Comparison of ENCODE assay signal across 10 cellular contexts in genomic region chr9:135993409-135993742, GRCh38. TPM values are rescaled to one million over a fixed set of nuclear protein-coding genes. Genes with fewer than 3 reads are reported as not detected.
DNase-seq lines count a peak whose midpoint lies in the region; ATAC-seq, FAIRE-seq and TF ChIP-seq lines count a peak whose summit lies in the region.
"Had no signal": no experiment of that assay in that cellular context is flagged by ENCODE, and none has a peak within 500 bp of the region (broad histone marks: within the 10 kb centered on the region; RNA-seq: fewer than 3 reads in every experiment).

No MANE protein-coding gene starts in this region.

- TF ChIP-seq POLR2A in H1 (IDR thresholded peaks at IDR 0.05; ENCODE audit: control extremely low read depth in 1 of 2, low read depth in 2 of 2, low read length in 2 of 2) (no peak), testis (IDR thresholded peaks at IDR 0.05) (no peak)

- no peaks in the 10 kb centered on the region for H3K27me3 ChIP-seq in H1 (replicated peaks in 1 of 4; ENCODE audit: control insufficient read depth in 3 of 4, extremely low read depth in 1 of 4, insufficient read depth in 3 of 4, low read length in 3 of 4)
- H3K27me3 ChIP-seq in muscle layer of duodenum (ENCODE audit: low read depth, low read length) = no peaks in the 10 kb centered on the region
- no peaks in the 10 kb centered on the region for H3K27me3 ChIP-seq in testis

- no peak for FAIRE-seq in H1 (lab: Jason Lieb, UNC)

- no peaks in the 10 kb centered on the region for H3K9me2 ChIP-seq in OCI-LY7 (ENCODE audit: insufficient read depth, low read length)

- no peak overlapping the region for H3K56ac ChIP-seq in H1 (replicated peaks; ENCODE audit: insufficient read length, low read depth, low read length)

- H3K14ac ChIP-seq in H1 (ENCODE audit: insufficient read length) = no peak overlapping the region

- intact Hi-C loops in OCI-LY7 (cut with micrococcal nuclease; ENCODE audit: unreplicated experiment) = no loop called here
- intact Hi-C loops in testis (cut with DNase I; ENCODE audit: low total_unique reads) = no loop called here

- POLR2A ChIA-PET in OCI-LY7 (lab: Charles Lee) (no interaction called here), H1 (lab: Charles Lee; ENCODE audit: partially characterized antibody) (interaction anchor here (1.1 to 2.6 kb wide), 3 partner anchors 10 to 58 kb away, joined by 4 to 11 read pairs (median 9); no protein-coding TSS in a partner anchor)

- TF ChIP-seq CTCF in OCI-LY7 (conservative IDR thresholded peaks at IDR 0.05; ENCODE audit: low read length) (no peak), H1 (IDR thresholded peaks at IDR 0.05; ENCODE audit: control extremely low read depth in 1 of 3, insufficient read depth in 1 of 3, low read depth in 1 of 3, low read length in 3 of 3) (no peak), testis (IDR thresholded peaks at IDR 0.05) (no peak)

- TF ChIP-seq EP300 in H1 (IDR thresholded peaks at IDR 0.05; ENCODE audit: borderline replicate concordance in 1 of 2, low read depth in 2 of 2, low read length in 2 of 2) = no peak

- no peaks in the 10 kb centered on the region for H3K9me3 ChIP-seq in OCI-LY7 (ENCODE audit: low read length)
- no peaks in the 10 kb centered on the region for H3K9me3 ChIP-seq in H1 (ENCODE audit: insufficient read depth in 2 of 2, low read depth in 1 of 2, low read length in 1 of 2)
- no peaks in the 10 kb centered on the region for H3K9me3 ChIP-seq in muscle layer of duodenum (ENCODE audit: control insufficient read depth in 1 of 2, low read length in 2 of 2)
- H3K9me3 ChIP-seq in testis = no peaks in the 10 kb centered on the region

- peak overlapping the region; percentile 93 for H3K18ac ChIP-seq in H1 (ENCODE audit: extremely low read depth, low read length)

- H2BK15ac ChIP-seq in H1 (ENCODE audit: low read length) = peak overlapping the region; percentile 98; the same call in 1 of the 2 replicates

- peak overlapping the region; percentile 78 for H3K27ac ChIP-seq in OCI-LY7 (ENCODE audit: low read depth, low read length, poor library complexity, severe bottlenecking)
- H3K27ac ChIP-seq in H1 (ENCODE audit: low read depth, low read length) = no peak overlapping the region
- peak overlapping the region; percentile 82 for H3K27ac ChIP-seq in muscle layer of duodenum (ENCODE audit: low read length)
- peak overlapping the region; percentile 82 to 89 for H3K27ac ChIP-seq in testis

- peak overlapping the region; percentile 98 for H2BK20ac ChIP-seq in H1 (ENCODE audit: low read length)

- no peak overlapping the region for H2AK5ac ChIP-seq in H1 (ENCODE audit: low read depth, low read length)

- H4K8ac ChIP-seq in H1 (ENCODE audit: extremely low read depth, insufficient read depth, low read length) = 0 out of 2 replicates have a peak overlapping the region, but pooled peaks have one; percentile 7

- peak overlapping the region; percentile 7 for H2BK120ac ChIP-seq in H1 (replicated peaks; ENCODE audit: low read depth, low read length)

- H3K79me2 ChIP-seq in OCI-LY7 (ENCODE audit: insufficient read depth, low read depth, low read length) = no peaks in the 10 kb centered on the region
- no peaks in the 10 kb centered on the region for H3K79me2 ChIP-seq in H1 (ENCODE audit: control insufficient read depth in 1 of 2, insufficient read depth in 2 of 2, low read length in 2 of 2)

- 71% methylated on average over 13 of the region's 13 CpGs; no CpG with 5 or more reads in 1 of the 2 experiments for WGBS in H1 (ENCODE audit: extremely low coverage in 1 of 2, insufficient coverage in 1 of 2, insufficient read length in 1 of 2, insufficient replicate concordance in 2 of 2, low coverage in 1 of 2, low lambda C conversion rate in 2 of 2, missing lambda C conversion rate in 1 of 2), 2 experiments
- WGBS in testis, 2 donors = 64 to 75% methylated on average over 12 to 13 of the region's 13 CpGs

- H2BK5ac ChIP-seq in H1 (ENCODE audit: low read depth, low read length) = peak overlapping the region; percentile 88; the same call in 1 of the 2 replicates

- H3K23ac ChIP-seq in H1 (ENCODE audit: insufficient read length) = no peak overlapping the region

- TF ChIP-seq RAD21 in H1 (IDR thresholded peaks at IDR 0.05 in 1 of 2, conservative IDR thresholded peaks at IDR 0.05 in 1 of 2; ENCODE audit: low read depth in 2 of 2, low read length in 2 of 2) = no peak

- peak overlapping the region; percentile 54 for H3K4me3 ChIP-seq in OCI-LY7 (ENCODE audit: low read depth, low read length, poor library complexity, severe bottlenecking)
- peak overlapping the region in 1 of 4 experiments; percentile 52; a peak in 4 of 8 replicates for H3K4me3 ChIP-seq in H1 (ENCODE audit: extremely low read depth in 1 of 4, insufficient read depth in 2 of 4, low read depth in 3 of 4, low read length in 4 of 4)
- H3K4me3 ChIP-seq in muscle layer of duodenum (ENCODE audit: low read depth in 1 of 2, low read length in 2 of 2) = peak overlapping the region in 1 of 2 donors; percentile 49
- no peak overlapping the region for H3K4me3 ChIP-seq in testis

- no peak for DNase-seq in OCI-LY7 (ENCODE audit: low spot score)
- DNase-seq in H1 (ENCODE audit: low read depth in 1 of 2, low spot score in 2 of 2) = no peak
- no peak for DNase-seq in testis
- DNase-seq in ureter (ENCODE audit: low spot score) = no peak
- DNase-seq in occipital lobe (lab: John Stamatoyannopoulos, UW) = no peak
- DNase-seq in GM19240 (ENCODE audit: insufficient read length, low spot score) = no peak
- DNase-seq: activated CD4-positive, alpha-beta T cell treated with anti-CD3 and anti-CD28 coated beads, Interleukin-2, amount 50 U/mL, for 4 hours; DMS 273 treated with DMSO at 0.1 percent for 48 hours had no signal

- peak overlapping the region; percentile 63 for H4K5ac ChIP-seq in H1 (ENCODE audit: insufficient read length, low read depth, low read length)

- peak overlapping the region; percentile 92 for H4K91ac ChIP-seq in H1 (replicated peaks; ENCODE audit: insufficient read length, low read length)

- CTCF ChIA-PET in OCI-LY7 (lab: Charles Lee; ENCODE audit: unreplicated experiment) (no interaction called here), H1 (lab: Charles Lee; ENCODE audit: partially characterized antibody) (interaction anchor here (0.9 to 2.3 kb wide), 7 partner anchors 18 to 990 kb away, joined by 3 to 9 read pairs (median 3); no protein-coding TSS in a partner anchor)

- H3K23me2 ChIP-seq in H1 (ENCODE audit: low read depth, low read length) = no peaks in the 10 kb centered on the region; the same call in 1 of the 2 replicates

- H3K4me2 ChIP-seq in OCI-LY7 (ENCODE audit: low read length) (peak overlapping the region; percentile 79), H1 (ENCODE audit: insufficient read depth in 1 of 2, low read depth in 2 of 2, low read length in 2 of 2) (peak overlapping the region; percentile 20 to 76; a peak in 3 of 4 replicates)

- no peak overlapping the region for H3K9ac ChIP-seq in H1 (replicated peaks in 1 of 4; ENCODE audit: extremely low read depth in 1 of 4, low read depth in 3 of 4, low read length in 3 of 4)

- no peaks in the 10 kb centered on the region for H3K79me1 ChIP-seq in H1 (ENCODE audit: low read depth, low read length)

- BruUV-seq in OCI-LY7 (replicated peaks; lab: Mats Ljungman, UMichigan) = no TSS peak

- H2AFZ ChIP-seq in OCI-LY7 (ENCODE audit: low read length) (peak overlapping the region; percentile 59; the same call in 1 of the 2 replicates), H1 (ENCODE audit: low read length) (no peak overlapping the region)

- ATAC-seq in GM21528 (IDR thresholded peaks at IDR 0.05; ENCODE audit: low FRiP score, unreplicated experiment) = no peak

- H3K4me1 ChIP-seq in OCI-LY7 (ENCODE audit: insufficient read depth, low read length, poor library complexity, severe bottlenecking) (peaks cover 58% of the 10 kb centered on the region), H1 (replicated peaks in 1 of 4; ENCODE audit: control insufficient read depth in 3 of 4, insufficient read depth in 4 of 4, low read length in 3 of 4) (peaks cover 9 to 34% (median 27%) of the 10 kb centered on the region in 4 experiments), muscle layer of duodenum (ENCODE audit: control insufficient read depth in 1 of 2, insufficient read depth in 2 of 2, low read length in 2 of 2) (peaks cover 3 to 20% of the 10 kb centered on the region in 2 donors), testis (peaks cover 28% of the 10 kb centered on the region)

- H3K4ac ChIP-seq in H1 (replicated peaks; ENCODE audit: insufficient read length, low read depth, low read length) = peak overlapping the region; percentile 44

- H2BK12ac ChIP-seq in H1 (ENCODE audit: low read depth, low read length) = peak overlapping the region; percentile 68; the same call in 1 of the 2 replicates

- H4K20me1 ChIP-seq in OCI-LY7 (ENCODE audit: insufficient read depth, low read length) = no peaks in the 10 kb centered on the region
- H4K20me1 ChIP-seq in H1 (replicated peaks in 1 of 2; ENCODE audit: control insufficient read depth in 1 of 2, insufficient read depth in 2 of 2, low read length in 2 of 2) = no peaks in the 10 kb centered on the region

- H3K36me3 ChIP-seq in OCI-LY7 (ENCODE audit: insufficient read depth, low read length) = no peaks in the 10 kb centered on the region
- H3K36me3 ChIP-seq in H1 (ENCODE audit: control insufficient read depth in 2 of 4, insufficient read depth in 4 of 4, low read length in 3 of 4) = no peaks in the 10 kb centered on the region
- H3K36me3 ChIP-seq in muscle layer of duodenum (ENCODE audit: control insufficient read depth in 1 of 2, insufficient read depth in 2 of 2, low read length in 2 of 2) = no peaks in the 10 kb centered on the region
- H3K36me3 ChIP-seq in testis (ENCODE audit: low read depth, missing control alignments) = no peaks in the 10 kb centered on the region

TF ChIP-seq in H1, 55 proteins besides CTCF, POLR2A, EP300 and RAD21:
- TF ChIP-seq CHD2 (IDR thresholded peaks at IDR 0.05; ENCODE audit: low read length) (no peak), KDM1A (IDR thresholded peaks at IDR 0.05; ENCODE audit: borderline replicate concordance, low read length) (peak; percentile 27; the same call in 1 of the 2 replicates)

RNA-seq across cellular contexts. Expression of gene UBAC1, which starts 32.2 kb away (rescaled TPM):
- 59.2 and 75.7 TPM in 2 replicates for total RNA-seq in OCI-LY7 (2014; rRNA removed; shearing (Covaris generic))
- total RNA-seq in OCI-LY7 (2022) (42.3 and 42.4 TPM in 2 replicates), testis (10 to 100 TPM; 82.2 to 99.5 TPM), ureter (34.2 TPM), occipital lobe (32.8 TPM)
- 59.3 and 63.1 TPM in 2 replicates for total RNA-seq in H1 (2021; fragmentation: NEBNext Ultra II Directional; extraction: Animal tissue kit (Norgen Biotek cat#: 25700))
- polyA plus RNA-seq in H1 (2011; rRNA removed) (85.2 and 105 TPM in 2 replicates), testis (ENCODE audit: insufficient read depth, low read depth, low replicate concordance) (92.5 TPM)
- polyA plus RNA-seq in H1 (2011; cell fraction: cytosol; rRNA removed) = 74.8 TPM
- polyA plus RNA-seq in H1 (2011; cell fraction: nucleus; rRNA removed) = 68.0 TPM
- 40.4 to 56.7 TPM (median 50.5 TPM) in 4 replicates for polyA plus RNA-seq in H1 (2012, experiment 1 of 2)
- 65.3 TPM for polyA plus RNA-seq in H1 (2012, experiment 2 of 2)
- 51.1 TPM for polyA plus RNA-seq in H1 (2013, experiment 1 of 2)
- polyA plus RNA-seq in H1 (2013, experiment 2 of 2) = 54.0 TPM
- 21.6 and 41.3 TPM in 2 replicates for polyA minus RNA-seq in H1 (2011; rRNA and poly(A)+ RNA removed)
- 26.6 TPM for polyA minus RNA-seq in H1 (2011; cell fraction: cytosol; rRNA and poly(A)+ RNA removed)
- polyA minus RNA-seq in H1 (2011; cell fraction: nucleus; rRNA and poly(A)+ RNA removed) = 19.2 TPM
